ENCODE assay signal across 13 cellular contexts in the genomic region with DNA sequence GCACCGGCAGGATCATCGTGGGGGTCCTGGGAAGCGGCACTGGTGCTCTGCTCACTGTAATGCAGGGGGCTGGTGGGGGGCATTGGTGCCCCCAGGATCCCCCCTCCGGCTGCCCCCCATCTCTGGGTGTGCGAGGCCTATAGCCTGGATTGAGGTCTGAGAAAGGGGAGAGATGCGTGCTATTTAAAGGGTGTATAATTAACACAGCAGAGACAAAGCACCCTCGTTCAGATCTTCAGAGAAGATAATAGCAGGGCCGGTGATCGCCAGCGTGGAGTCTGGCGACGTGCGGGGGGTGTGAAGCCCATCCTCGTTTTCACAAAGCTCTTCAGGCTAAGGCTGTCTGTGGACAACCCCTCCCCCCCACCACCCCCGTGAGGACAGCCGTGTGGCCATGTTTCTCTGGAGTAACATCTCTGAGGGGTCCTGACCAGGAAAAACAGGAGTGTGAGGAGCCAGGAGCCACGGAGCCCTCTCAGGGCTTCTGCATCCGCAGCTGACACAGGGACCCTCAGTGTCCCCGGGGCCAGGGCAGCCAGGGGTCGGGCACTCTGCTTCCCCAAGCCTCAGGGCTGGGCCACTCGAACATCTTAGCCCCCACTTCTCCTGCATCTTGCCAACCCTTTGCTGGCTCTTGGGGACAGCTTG. TPM values are rescaled to one million over a fixed set of nuclear protein-coding genes. Genes with fewer than 3 reads are reported as not detected.
A peak's percentile ranks its signal among the peaks of the same experiment; 100 is the strongest.
DNase-seq lines count a peak whose midpoint lies in the region; ATAC-seq and TF ChIP-seq lines count a peak whose summit lies in the region.
"Had no signal": no experiment of that assay in that cellular context is flagged by ENCODE, and none has a peak within 500 bp of the region (broad histone marks: within the 10 kb centered on the region; RNA-seq: fewer than 3 reads in every experiment).

No MANE protein-coding gene starts in this region.

- H3K36me3 Mint-ChIP-seq in CD8-positive, alpha-beta memory T cell: no peaks in the 10 kb centered on the region
- H3K36me3 Mint-ChIP-seq in endodermal cell (ENCODE audit: low read depth): no peaks in the 10 kb centered on the region

- H3K4me1 ChIP-seq in CD8-positive, alpha-beta memory T cell (ENCODE audit: insufficient read depth, low read length): peaks cover 51% of the 10 kb centered on the region
- H3K4me1 ChIP-seq in PC-9 (replicated peaks; ENCODE audit: insufficient read depth): peaks cover 58% of the 10 kb centered on the region
- H3K4me1 ChIP-seq in endodermal cell (ENCODE audit: control insufficient read depth, insufficient read depth, low read length): peaks cover 10% of the 10 kb centered on the region

- H4K20me1 ChIP-seq in PC-9 (ENCODE audit: insufficient read depth): no peaks in the 10 kb centered on the region

- H3F3A ChIP-seq in PC-9 (ENCODE audit: insufficient read depth, low read depth): peaks cover 27% of the 10 kb centered on the region

- no peak overlapping the region for H2AFZ ChIP-seq in PC-9

- TF ChIP-seq CTCF in PC-9 (conservative IDR thresholded peaks at IDR 0.05): no peak
- no peak for TF ChIP-seq CTCF in endodermal cell (conservative IDR thresholded peaks at IDR 0.05)

- intact Hi-C loops in PC-9 (cut with micrococcal nuclease; ENCODE audit: unreplicated experiment): loop anchor here (1.0 kb wide), 1 partner anchor 21 kb away; no protein-coding TSS in a partner anchor

- BruUV-seq in PC-9 (replicated peaks; lab: Mats Ljungman, UMichigan): no TSS peak

- H3K79me2 ChIP-seq in PC-9 (ENCODE audit: low read depth): no peaks in the 10 kb centered on the region

- H3K27ac ChIP-seq in CD8-positive, alpha-beta memory T cell (ENCODE audit: low read depth, low read length): no peak overlapping the region
- peak overlapping the region; percentile 90 for H3K27ac ChIP-seq in PC-9
- peak overlapping the region; percentile 99 for H3K27ac ChIP-seq in endodermal cell (ENCODE audit: low read depth, low read length)
- H3K27ac ChIP-seq: BLaER1 had no signal

- peaks cover 0 to 2% of the 10 kb centered on the region in 2 donors for H3K27me3 Mint-ChIP-seq in CD8-positive, alpha-beta memory T cell
- no peaks in the 10 kb centered on the region for H3K27me3 Mint-ChIP-seq in endodermal cell (ENCODE audit: insufficient read depth)

- H3K9me3 Mint-ChIP-seq in CD8-positive, alpha-beta memory T cell: peaks cover 0 to 2% (median 0%) of the 10 kb centered on the region in 5 donors
- no peaks in the 10 kb centered on the region for H3K9me3 Mint-ChIP-seq in endodermal cell
- H3K9me3 Mint-ChIP-seq: activated B cell treated with CpG ODN at 0.5 μM for 24 hours, nephron had no signal

- no peaks in the 10 kb centered on the region for H3K27me3 ChIP-seq in CD8-positive, alpha-beta memory T cell (ENCODE audit: insufficient read depth, low read length, poor library complexity, severe bottlenecking)
- H3K27me3 ChIP-seq in PC-9 (ENCODE audit: insufficient read depth, low read depth) (no peaks in the 10 kb centered on the region), endodermal cell (ENCODE audit: control insufficient read depth, insufficient read depth, low read length, poor library complexity, severe bottlenecking) (no peaks in the 10 kb centered on the region)

- no peaks in the 10 kb centered on the region for H3K9me3 ChIP-seq in CD8-positive, alpha-beta memory T cell (ENCODE audit: low read length)
- H3K9me3 ChIP-seq in PC-9 (ENCODE audit: insufficient read depth, low read depth) (no peaks in the 10 kb centered on the region), endodermal cell (ENCODE audit: control insufficient read depth, low read length) (no peaks in the 10 kb centered on the region)
- H3K9me3 ChIP-seq: BLaER1 had no signal

- no peaks in the 10 kb centered on the region for H3K36me3 ChIP-seq in CD8-positive, alpha-beta memory T cell (ENCODE audit: insufficient read depth, low read length)
- H3K36me3 ChIP-seq in PC-9 (ENCODE audit: low read depth) (no peaks in the 10 kb centered on the region), endodermal cell (ENCODE audit: control insufficient read depth, insufficient read depth, low read length) (no peaks in the 10 kb centered on the region)
- H3K36me3 ChIP-seq: BLaER1 had no signal

- peaks cover 27 to 65% (median 41%) of the 10 kb centered on the region in 3 donors for H3K4me1 Mint-ChIP-seq in CD8-positive, alpha-beta memory T cell
- peaks cover 15% of the 10 kb centered on the region for H3K4me1 Mint-ChIP-seq in endodermal cell

- H3K27ac Mint-ChIP-seq in CD8-positive, alpha-beta memory T cell: peak overlapping the region in 7 of 8 donors; percentile 32 to 98 (median 93)
- no peak overlapping the region for H3K27ac Mint-ChIP-seq in endodermal cell
- H3K27ac Mint-ChIP-seq: activated B cell treated with CpG ODN at 0.5 μM for 24 hours had no signal

- no peak overlapping the region for H3K4me3 ChIP-seq in CD8-positive, alpha-beta memory T cell (ENCODE audit: low read length)
- H3K4me3 ChIP-seq in PC-9 (no peak overlapping the region), endodermal cell (ENCODE audit: low read length) (no peak overlapping the region)
- H3K4me3 ChIP-seq: BLaER1 had no signal

- CTCF ChIA-PET in CD8-positive, alpha-beta memory T cell (lab: Charles Lee): interaction anchor here (1.1 to 2.5 kb wide), 3 partner anchors 8 to 70 kb away, joined by 3 to 11 read pairs (median 8); no protein-coding TSS in a partner anchor
- CTCF ChIA-PET in PC-9 (lab: Charles Lee): interaction anchor here (0.6 kb wide), 1 partner anchor 236 kb away, joined by 3 read pairs; no protein-coding TSS in a partner anchor

- H3K9ac ChIP-seq in endodermal cell (ENCODE audit: extremely low read depth, low read length, poor library complexity, severe bottlenecking): no peak overlapping the region
- H3K9ac ChIP-seq: BLaER1 had no signal

- no peak for DNase-seq in CD8-positive, alpha-beta memory T cell
- no peak for DNase-seq in PC-9
- DNase-seq in endodermal cell: no peak
- DNase-seq in retina: peak; percentile 63
- no peak for DNase-seq in AG08396 (ENCODE audit: low spot score)
- DNase-seq in NOMO-1 treated with dmso at 0.1 percent for 144 hours (lab: John Stamatoyannopoulos, UW; ENCODE audit: unreplicated experiment): no peak
- no peak for DNase-seq in NCI-H510A treated with DMSO at 0.1 percent for 48 hours (lab: John Stamatoyannopoulos, UW)
- DNase-seq: activated B cell treated with CpG ODN at 0.5 μM for 24 hours, SHP77 had no signal

- POLR2A ChIA-PET in CD8-positive, alpha-beta memory T cell (lab: Charles Lee): no interaction called here
- POLR2A ChIA-PET in PC-9 (lab: Charles Lee; ENCODE audit: unreplicated experiment): no interaction called here

- peak overlapping the region; percentile 70 for H3K4me2 ChIP-seq in PC-9

- ATAC-seq in GM21717 (IDR thresholded peaks at IDR 0.05; ENCODE audit: unreplicated experiment): no peak
- ATAC-seq: left lobe of liver had no signal

- no peak overlapping the region for H3K4me3 Mint-ChIP-seq in CD8-positive, alpha-beta memory T cell
- H3K4me3 Mint-ChIP-seq in endodermal cell: no peak overlapping the region
- H3K4me3 Mint-ChIP-seq: activated B cell treated with CpG ODN at 0.5 μM for 24 hours had no signal

- WGBS in endodermal cell (ENCODE audit: insufficient coverage in 1 of 2, insufficient read length in 1 of 2), 2 experiments: 65 to 83% methylated on average over 11 to 21 of the region's 21 CpGs

- H3K9me2 ChIP-seq in PC-9 (ENCODE audit: insufficient read depth): no peaks in the 10 kb centered on the region

RNA-seq across cellular contexts. Expression of a gene that starts 58.7 kb away (rescaled TPM):
- total RNA-seq in CD8-positive, alpha-beta memory T cell: 1 to 10 TPM; 5.3 to 8.8 TPM
- polyA plus RNA-seq in CD8-positive, alpha-beta memory T cell: 6.6 TPM
- total RNA-seq in PC-9 (2021) (109 and 125 TPM in 2 replicates), endodermal cell (10 to 100 TPM; 24.9 to 32.7 TPM)
- 41.7 TPM for polyA plus RNA-seq in endodermal cell (2013, experiment 1 of 2)
- 39.0 TPM for polyA plus RNA-seq in endodermal cell (2013, experiment 2 of 2)
